Comparison of ENCODE assay signal across 1 cellular context in the genomic region with DNA sequence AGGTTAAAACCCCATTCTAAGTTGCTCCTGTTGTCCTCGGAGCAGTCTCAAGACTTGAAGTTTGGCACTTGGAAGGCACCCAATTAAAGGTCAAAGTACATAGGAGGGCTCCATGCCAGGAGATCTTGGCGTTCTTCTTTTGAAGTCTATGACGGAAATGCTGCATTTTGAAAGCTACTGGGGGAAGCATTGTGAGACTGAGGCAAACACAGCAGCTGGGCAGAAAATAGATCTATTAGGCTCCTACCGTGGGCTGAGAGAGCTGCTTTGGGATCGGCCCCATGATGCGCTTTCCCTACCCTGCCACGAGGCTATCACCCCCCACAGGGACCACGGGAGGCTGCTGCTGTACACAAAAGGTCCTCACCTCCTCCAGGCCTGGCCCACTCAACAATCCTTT.
TF ChIP-seq lines count a peak whose summit lies in the region.

No MANE protein-coding gene starts in this region.

TF ChIP-seq in H1, 55 proteins besides CTCF, POLR2A, EP300 and RAD21:
- TF ChIP-seq SAP30 (IDR thresholded peaks at IDR 0.05; ENCODE audit: insufficient read depth, insufficient replicate concordance, low read length), result no peak
- no peak for TF ChIP-seq RXRA (IDR thresholded peaks at IDR 0.05; ENCODE audit: insufficient read depth, low read depth, low read length)
- TF ChIP-seq SP1 (IDR thresholded peaks at IDR 0.05; ENCODE audit: low read depth, low read length), result no peak
- TF ChIP-seq PHF8 (conservative IDR thresholded peaks at IDR 0.05; ENCODE audit: low read depth, low read length), result no peak
- TF ChIP-seq RFX5 (IDR thresholded peaks at IDR 0.05; ENCODE audit: borderline replicate concordance, low read depth, low read length), result no peak
- TF ChIP-seq NRF1 (IDR thresholded peaks at IDR 0.05; ENCODE audit: low read depth, low read length), result no peak
- no peak for TF ChIP-seq RBBP5 (IDR thresholded peaks at IDR 0.05; ENCODE audit: borderline replicate concordance, low read depth, low read length)
- TF ChIP-seq SIN3A (conservative IDR thresholded peaks at IDR 0.05 in 1 of 2, IDR thresholded peaks at IDR 0.05 in 1 of 2; ENCODE audit: low read depth in 1 of 2, low read length in 2 of 2), result no peak
- no peak for TF ChIP-seq CBX8 (IDR thresholded peaks at IDR 0.05; ENCODE audit: borderline replicate concordance, low read depth, low read length)
- TF ChIP-seq, protein P1, sequence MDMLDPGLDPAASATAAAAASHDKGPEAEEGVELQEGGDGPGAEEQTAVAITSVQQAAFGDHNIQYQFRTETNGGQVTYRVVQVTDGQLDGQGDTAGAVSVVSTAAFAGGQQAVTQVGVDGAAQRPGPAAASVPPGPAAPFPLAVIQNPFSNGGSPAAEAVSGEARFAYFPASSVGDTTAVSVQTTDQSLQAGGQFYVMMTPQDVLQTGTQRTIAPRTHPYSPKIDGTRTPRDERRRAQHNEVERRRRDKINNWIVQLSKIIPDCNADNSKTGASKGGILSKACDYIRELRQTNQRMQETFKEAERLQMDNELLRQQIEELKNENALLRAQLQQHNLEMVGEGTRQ (IDR thresholded peaks at IDR 0.05; ENCODE audit: low read length), result no peak
- TF ChIP-seq POU5F1 (IDR thresholded peaks at IDR 0.05; ENCODE audit: low read depth, low read length), result no peak
- no peak for TF ChIP-seq SP4 (IDR thresholded peaks at IDR 0.05; ENCODE audit: low read length)
- TF ChIP-seq BRCA1 (IDR thresholded peaks at IDR 0.05; ENCODE audit: low read depth, low read length), result no peak
- TF ChIP-seq JUND (IDR thresholded peaks at IDR 0.05; ENCODE audit: low read length), result no peak
- no peak for TF ChIP-seq ZNF274 (IDR thresholded peaks at IDR 0.05; ENCODE audit: borderline replicate concordance, extremely low read depth, low read length)
- no peak for TF ChIP-seq GABPA (IDR thresholded peaks at IDR 0.05; ENCODE audit: borderline replicate concordance, insufficient read depth, low read length)
TF ChIP-seq in H1: peak in this region for 0.
